In the genomic region with DNA sequence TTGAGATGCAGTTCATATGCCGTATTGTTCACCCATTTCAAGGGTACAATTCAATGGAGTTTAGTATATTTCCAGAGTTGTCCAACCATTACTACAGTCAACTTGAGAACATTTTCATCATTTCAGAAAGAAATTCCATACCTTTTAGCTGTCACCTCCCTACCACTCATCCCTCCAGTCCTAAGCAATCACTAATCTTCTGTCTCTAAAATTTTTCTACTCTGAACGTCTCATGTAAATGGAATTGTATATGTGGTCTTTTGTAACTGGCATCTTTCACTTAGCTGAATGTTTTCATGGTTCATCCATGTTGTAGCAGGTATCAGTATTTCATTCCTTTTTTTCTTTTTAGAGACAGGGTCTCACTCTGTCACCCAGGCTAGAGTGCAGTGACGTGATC, we compare ENCODE assay signal across 22 cellular contexts. TPM values are rescaled to one million over a fixed set of nuclear protein-coding genes. Genes with fewer than 3 reads are reported as not detected.
DNase-seq lines count a peak whose midpoint lies in the region; ATAC-seq, FAIRE-seq and TF ChIP-seq lines count a peak whose summit lies in the region.
"Had no signal": no experiment of that assay in that cellular context is flagged by ENCODE, and none has a peak within 500 bp of the region (broad histone marks: within the 10 kb centered on the region; RNA-seq: fewer than 3 reads in every experiment).

No MANE protein-coding gene starts in this region.

- H3K79me2 ChIP-seq in SK-N-SH (ENCODE audit: insufficient read depth) (peaks cover 15% of the 10 kb centered on the region; the same call in 1 of the 2 replicates), keratinocyte (ENCODE audit: control insufficient read depth, insufficient read depth, low read length) (peaks cover 51% of the 10 kb centered on the region)

- DNase-seq in SK-N-SH (no peak), H54 (ENCODE audit: insufficient read length, low spot score) (no peak), T-cell (no peak), keratinocyte (ENCODE audit: low read depth, low spot score) (no peak)
- no peak for DNase-seq in effector CD4-positive, alpha-beta T cell
- DNase-seq in activated CD4-positive, CD25-positive, alpha-beta regulatory T cell treated with anti-CD3 and anti-CD28 coated beads, Interleukin-2, amount 50 U/mL, for 72 hours = no peak
- DNase-seq: activated CD4-positive, alpha-beta T cell treated with anti-CD3 and anti-CD28 coated beads, Interleukin-2, amount 10 ng/mL, durations not matched to agents 7 days and 5 days; CD8-positive, alpha-beta T cell; heart right ventricle; kidney; midbrain; NCI-H1105; NCI-H774; stimulated activated CD4-positive, alpha-beta T cell treated with anti-CD3 and anti-CD28 coated beads, Interleukin-4, amount 100 ng/mL, for 4 hours; T-helper 9 cell had no signal

- WGBS in SK-N-SH (ENCODE audit: low lambda C conversion rate) = 85% methylated on average over 3 of the region's 3 CpGs

- no peaks in the 10 kb centered on the region for H3K27me3 Mint-ChIP-seq in T-cell
- H3K27me3 Mint-ChIP-seq: activated CD4-positive, alpha-beta T cell treated with anti-CD3 and anti-CD28 coated beads, Interleukin-2, amount 10 ng/mL, durations not matched to agents 7 days and 5 days; dendritic cell treated with granulocyte-macrophage colony-stimulating factor and Interleukin-4, amounts not matched to agents 40 ng/mL and 50 ng/mL, for 4 days had no signal

- H3K36me3 ChIP-seq in SK-N-SH (replicated peaks in 1 of 2; ENCODE audit: control insufficient read depth in 1 of 2, insufficient read depth in 2 of 2, low read length in 1 of 2) = peaks cover 0 to 22% of the 10 kb centered on the region in 2 experiments
- H3K36me3 ChIP-seq in keratinocyte (ENCODE audit: control insufficient read depth in 2 of 2, extremely low read depth in 1 of 2, insufficient read depth in 2 of 2, low read length in 2 of 2) = peaks cover 0 to 6% of the 10 kb centered on the region in 2 experiments
- H3K36me3 ChIP-seq: upper lobe of left lung had no signal

- no peak for TF ChIP-seq RAD21 in SK-N-SH (IDR thresholded peaks at IDR 0.05; ENCODE audit: low read length)

- CTCF ChIA-PET in SK-N-SH (lab: Yijun Ruan, JAX) = interaction anchor here (1.3 kb wide), 2 partner anchors 9 to 25 kb away, joined by 3 to 5 read pairs; no protein-coding TSS in a partner anchor
- CTCF ChIA-PET in T-cell (lab: Charles Lee) = interaction anchor here in 1 of 2 donors (1.0 kb wide), 1 partner anchor 154 kb away, joined by 3 read pairs; no protein-coding TSS in a partner anchor

- H3K27me3 ChIP-seq in SK-N-SH (ENCODE audit: insufficient read depth) (no peaks in the 10 kb centered on the region), keratinocyte (ENCODE audit: control insufficient read depth, extremely low read depth, insufficient read depth, low read length) (no peaks in the 10 kb centered on the region)
- H3K27me3 ChIP-seq: heart right ventricle, upper lobe of left lung had no signal

- H3K4me3 ChIP-seq in SK-N-SH (ENCODE audit: low read depth in 2 of 2, low read length in 1 of 2) (no peak overlapping the region), keratinocyte (ENCODE audit: control insufficient read depth in 2 of 3, extremely low read depth in 1 of 3, insufficient read depth in 2 of 3, low read depth in 1 of 3, low read length in 3 of 3) (no peak overlapping the region)
- H3K4me3 ChIP-seq: GM12878, heart right ventricle, upper lobe of left lung had no signal

- H3K4me3 Mint-ChIP-seq in T-cell = no peak overlapping the region
- H3K4me3 Mint-ChIP-seq: activated CD4-positive, alpha-beta T cell treated with anti-CD3 and anti-CD28 coated beads, Interleukin-2, amount 10 ng/mL, durations not matched to agents 7 days and 5 days; CD8-positive, alpha-beta T cell; dendritic cell treated with granulocyte-macrophage colony-stimulating factor and Interleukin-4, amounts not matched to agents 40 ng/mL and 50 ng/mL, for 4 days had no signal

- POLR2A ChIA-PET in SK-N-SH (lab: Yijun Ruan, JAX) (no interaction called here), T-cell (lab: Charles Lee) (interaction anchor here in 1 of 2 donors (0.7 kb wide), 1 partner anchor 81 kb away, joined by 3 read pairs; no protein-coding TSS in a partner anchor)

- H3K4me2 ChIP-seq in SK-N-SH (no peak overlapping the region), keratinocyte (ENCODE audit: control insufficient read depth, extremely low read depth, insufficient read depth, low read depth, low read length) (no peak overlapping the region)
- H3K4me2 ChIP-seq: KMS-11 had no signal

- peaks cover 59% of the 10 kb centered on the region for H3K36me3 Mint-ChIP-seq in T-cell

- no peak overlapping the region for H2AFZ ChIP-seq in SK-N-SH (ENCODE audit: low read depth)
- H2AFZ ChIP-seq in keratinocyte (ENCODE audit: control insufficient read depth, low read length) = no peak overlapping the region

- TF ChIP-seq EP300 in SK-N-SH (IDR thresholded peaks at IDR 0.05; ENCODE audit: borderline replicate concordance in 1 of 2, low read depth in 1 of 2, low read length in 1 of 2) = no peak

- H3K4me1 Mint-ChIP-seq in T-cell = peaks cover 83 to 90% (median 88%) of the 10 kb centered on the region in 3 donors

- no peaks in the 10 kb centered on the region for H3K9me1 ChIP-seq in keratinocyte (ENCODE audit: control insufficient read depth, extremely low read depth, insufficient read depth, low read length)

- no peak for TF ChIP-seq CTCF in SK-N-SH (IDR thresholded peaks at IDR 0.05)
- no peak for TF ChIP-seq CTCF in keratinocyte (optimal IDR thresholded peaks at IDR 0.05 in 1 of 3, IDR thresholded peaks at IDR 0.05 in 1 of 3, conservative IDR thresholded peaks at IDR 0.05 in 1 of 3; ENCODE audit: extremely low read depth in 1 of 3, insufficient read depth in 2 of 3, low read length in 3 of 3)

- H4K20me1 ChIP-seq in SK-N-SH (ENCODE audit: insufficient read depth) (no peaks in the 10 kb centered on the region), keratinocyte (ENCODE audit: control insufficient read depth, extremely low read depth, insufficient read depth, low read length) (no peaks in the 10 kb centered on the region)

- no peaks in the 10 kb centered on the region for H3K9me3 Mint-ChIP-seq in T-cell
- H3K9me3 Mint-ChIP-seq: CD8-positive, alpha-beta T cell; dendritic cell treated with granulocyte-macrophage colony-stimulating factor and Interleukin-4, amounts not matched to agents 40 ng/mL and 50 ng/mL, for 4 days had no signal

- H3K27ac ChIP-seq in SK-N-SH (ENCODE audit: low read depth in 2 of 2, low read length in 1 of 2) (peak overlapping the region in 1 of 2 experiments; percentile 4; a peak in 1 of 4 replicates), keratinocyte (ENCODE audit: control insufficient read depth, insufficient read depth, low read length) (peak overlapping the region; percentile 55)
- H3K27ac ChIP-seq: 22Rv1, heart right ventricle, KMS-11 had no signal

- dilution Hi-C loops in keratinocyte (cut with MboI; ENCODE audit: extremely low pct_ligation_motif_present, low sequenced_read_pairs) = no loop called here

- H3K9ac ChIP-seq in SK-N-SH = no peak overlapping the region
- H3K9ac ChIP-seq in keratinocyte (ENCODE audit: control insufficient read depth, extremely low read depth, insufficient read depth, low read length) = no peak overlapping the region
- H3K9ac ChIP-seq: KMS-11 had no signal

- FAIRE-seq in H54 (lab: Jason Lieb, UNC) (peak; percentile 69), keratinocyte (lab: Jason Lieb, UNC) (no peak)
- FAIRE-seq: GM12878, kidney had no signal

- peak overlapping the region; percentile 77 to 97 for H3K27ac Mint-ChIP-seq in T-cell
- H3K27ac Mint-ChIP-seq: activated CD4-positive, alpha-beta T cell treated with anti-CD3 and anti-CD28 coated beads, Interleukin-2, amount 10 ng/mL, durations not matched to agents 7 days and 5 days; dendritic cell treated with granulocyte-macrophage colony-stimulating factor and Interleukin-4, amounts not matched to agents 40 ng/mL and 50 ng/mL, for 4 days had no signal

- H3F3A ChIP-seq in SK-N-SH (replicated peaks; ENCODE audit: insufficient read depth) = peaks cover 6% of the 10 kb centered on the region

- no peak for TF ChIP-seq POLR2A in H54 (IDR thresholded peaks at IDR 0.05; ENCODE audit: low read depth, low read length)

- ATAC-seq in SK-N-SH treated with all-trans-retinoic acid at 6 μM for 48 hours (no peak; the same call in 2 of the 3 replicates), T-cell (replicated peaks in 1 of 4) (no peak), GM18858 (IDR thresholded peaks at IDR 0.05; ENCODE audit: unreplicated experiment) (no peak)
- ATAC-seq: CD8-positive, alpha-beta T cell; GM12878; heart right ventricle had no signal

- H3K9me2 ChIP-seq in SK-N-SH = no peaks in the 10 kb centered on the region

- H3K9me3 ChIP-seq in SK-N-SH (peaks cover 12% of the 10 kb centered on the region; the same call in 1 of the 2 replicates), keratinocyte (ENCODE audit: control insufficient read depth, low read depth, low read length) (no peaks in the 10 kb centered on the region)
- H3K9me3 ChIP-seq: upper lobe of left lung had no signal

- H3K4me1 ChIP-seq in SK-N-SH (ENCODE audit: control insufficient read depth in 1 of 2, insufficient read depth in 2 of 2, low read depth in 1 of 2, low read length in 1 of 2) = peaks cover 4 to 5% of the 10 kb centered on the region in 2 experiments; a peak in 2 of 4 replicates
- peaks cover 50% of the 10 kb centered on the region for H3K4me1 ChIP-seq in keratinocyte (ENCODE audit: control insufficient read depth, extremely low read depth, insufficient read depth, low read length)

RNA-seq across cellular contexts. Expression of a gene that starts 51.1 kb away (rescaled TPM):
- polyA plus RNA-seq in SK-N-SH (2012; rRNA removed) (50.1 and 50.7 TPM in 2 replicates), keratinocyte (27.3 to 51.8 TPM (median 47.2 TPM) in 3 replicates)
- 30.3 and 39.5 TPM in 2 replicates for polyA plus RNA-seq in SK-N-SH (2012; cell fraction: cytosol; rRNA removed)
- polyA plus RNA-seq in SK-N-SH (2012; cell fraction: nucleus; rRNA removed) = 32.9 and 62.3 TPM in 2 replicates
- total RNA-seq in T-cell = 10 to 100 TPM; 40.7 to 56.7 (median 47.8) TPM
- polyA plus RNA-seq in keratinocyte (2011; ENCODE audit: low read depth) = 3.7 TPM
- 41.5 and 48.3 TPM in 2 replicates for polyA plus RNA-seq in keratinocyte (2011; cell fraction: cytosol; rRNA removed)
- polyA plus RNA-seq in keratinocyte (2011; cell fraction: nucleus; rRNA removed) = 32.1 and 49.5 TPM in 2 replicates
- 17.9 and 37.6 TPM in 2 replicates for polyA plus RNA-seq in keratinocyte (2012; ENCODE audit: low replicate concordance)
- 21.9 to 61.9 TPM (median 33.9 TPM) in 3 replicates for polyA minus RNA-seq in keratinocyte
- 51.4 TPM for polyA minus RNA-seq in keratinocyte (2011; cell fraction: cytosol; rRNA and poly(A)+ RNA removed)
- polyA minus RNA-seq in keratinocyte (2011; cell fraction: nucleus; rRNA and poly(A)+ RNA removed) = 16.2 and 16.3 TPM in 2 replicates

RNA-seq across cellular contexts. Expression of a gene that starts 59.9 kb away (rescaled TPM):
- polyA plus RNA-seq in SK-N-SH (2012; rRNA removed) (29.8 and 37.8 TPM in 2 replicates), keratinocyte (47.7 to 85.4 TPM (median 55.4 TPM) in 3 replicates)
- 54.7 and 70.8 TPM in 2 replicates for polyA plus RNA-seq in SK-N-SH (2012; cell fraction: cytosol; rRNA removed)
- polyA plus RNA-seq in SK-N-SH (2012; cell fraction: nucleus; rRNA removed) = 5.2 and 13.8 TPM in 2 replicates
- 10 to 100 TPM; 34.8 to 47.6 (median 40.4) TPM for total RNA-seq in T-cell
- 14.2 TPM for polyA plus RNA-seq in keratinocyte (2011; ENCODE audit: low read depth)
- polyA plus RNA-seq in keratinocyte (2011; cell fraction: cytosol; rRNA removed) = 36.9 and 76.7 TPM in 2 replicates
- polyA plus RNA-seq in keratinocyte (2011; cell fraction: nucleus; rRNA removed) = 36.9 and 51.8 TPM in 2 replicates
- polyA plus RNA-seq in keratinocyte (2012; ENCODE audit: low replicate concordance) = 37.8 and 53.8 TPM in 2 replicates
- 13.9 to 54.1 TPM (median 26.7 TPM) in 3 replicates for polyA minus RNA-seq in keratinocyte
- 48.2 TPM for polyA minus RNA-seq in keratinocyte (2011; cell fraction: cytosol; rRNA and poly(A)+ RNA removed)
- 23.8 and 46.4 TPM in 2 replicates for polyA minus RNA-seq in keratinocyte (2011; cell fraction: nucleus; rRNA and poly(A)+ RNA removed)
